ENCODE assay signal across 3 cellular contexts in genomic region chr10:103254113-103254512, GRCh38.
TF ChIP-seq lines count a peak whose summit lies in the region.

No MANE protein-coding gene starts in this region.

TF ChIP-seq in A549, 52 proteins besides CTCF, POLR2A, EP300 and RAD21:
- no peak for TF ChIP-seq SMC3 (IDR thresholded peaks at IDR 0.05)
- TF ChIP-seq FOXS1 (CRISPR knock-in tag; IDR thresholded peaks at IDR 0.05) = no peak
- no peak for TF ChIP-seq HEYL (CRISPR knock-in tag; IDR thresholded peaks at IDR 0.05)
- no peak for TF ChIP-seq KDM5A (IDR thresholded peaks at IDR 0.05)
- no peak for TF ChIP-seq HOXB13 (CRISPR knock-in tag; IDR thresholded peaks at IDR 0.05; ENCODE audit: low read depth)
- TF ChIP-seq ZC3H11A (IDR thresholded peaks at IDR 0.05) = no peak
- TF ChIP-seq, protein P1, sequence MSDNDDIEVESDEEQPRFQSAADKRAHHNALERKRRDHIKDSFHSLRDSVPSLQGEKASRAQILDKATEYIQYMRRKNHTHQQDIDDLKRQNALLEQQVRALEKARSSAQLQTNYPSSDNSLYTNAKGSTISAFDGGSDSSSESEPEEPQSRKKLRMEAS (IDR thresholded peaks at IDR 0.05) = no peak
- TF ChIP-seq RCOR1 (IDR thresholded peaks at IDR 0.05; ENCODE audit: low read depth, low read length) = no peak
- no peak for TF ChIP-seq SREBF2 (IDR thresholded peaks at IDR 0.05)
- no peak for TF ChIP-seq FOSL2 (IDR thresholded peaks at IDR 0.05)
- TF ChIP-seq FOSL2 (CRISPR knock-in tag; IDR thresholded peaks at IDR 0.05) = no peak
- TF ChIP-seq KDM1A (IDR thresholded peaks at IDR 0.05; ENCODE audit: low read depth) = no peak
- TF ChIP-seq, protein P2, sequence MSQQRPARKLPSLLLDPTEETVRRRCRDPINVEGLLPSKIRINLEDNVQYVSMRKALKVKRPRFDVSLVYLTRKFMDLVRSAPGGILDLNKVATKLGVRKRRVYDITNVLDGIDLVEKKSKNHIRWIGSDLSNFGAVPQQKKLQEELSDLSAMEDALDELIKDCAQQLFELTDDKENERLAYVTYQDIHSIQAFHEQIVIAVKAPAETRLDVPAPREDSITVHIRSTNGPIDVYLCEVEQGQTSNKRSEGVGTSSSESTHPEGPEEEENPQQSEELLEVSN (IDR thresholded peaks at IDR 0.05; ENCODE audit: borderline replicate concordance, low read depth) = no peak
- TF ChIP-seq, protein P3, sequence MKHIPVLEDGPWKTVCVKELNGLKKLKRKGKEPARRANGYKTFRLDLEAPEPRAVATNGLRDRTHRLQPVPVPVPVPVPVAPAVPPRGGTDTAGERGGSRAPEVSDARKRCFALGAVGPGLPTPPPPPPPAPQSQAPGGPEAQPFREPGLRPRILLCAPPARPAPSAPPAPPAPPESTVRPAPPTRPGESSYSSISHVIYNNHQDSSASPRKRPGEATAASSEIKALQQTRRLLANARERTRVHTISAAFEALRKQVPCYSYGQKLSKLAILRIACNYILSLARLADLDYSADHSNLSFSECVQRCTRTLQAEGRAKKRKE (CRISPR knock-in tag; IDR thresholded peaks at IDR 0.05; ENCODE audit: low read depth) = no peak

TF ChIP-seq in HCT116, 20 proteins besides CTCF, POLR2A, EP300 and RAD21:
- TF ChIP-seq CEBPB (IDR thresholded peaks at IDR 0.05; ENCODE audit: low read depth) (no peak), SRF (IDR thresholded peaks at IDR 0.05; ENCODE audit: low read depth) (no peak), SP1 (IDR thresholded peaks at IDR 0.05; ENCODE audit: low read depth) (no peak), EZH2phosphoT487 (IDR thresholded peaks at IDR 0.05; ENCODE audit: borderline replicate concordance) (no peak)

TF ChIP-seq in K562, 482 proteins besides CTCF, POLR2A, EP300 and RAD21:
- TF ChIP-seq, protein P4, sequence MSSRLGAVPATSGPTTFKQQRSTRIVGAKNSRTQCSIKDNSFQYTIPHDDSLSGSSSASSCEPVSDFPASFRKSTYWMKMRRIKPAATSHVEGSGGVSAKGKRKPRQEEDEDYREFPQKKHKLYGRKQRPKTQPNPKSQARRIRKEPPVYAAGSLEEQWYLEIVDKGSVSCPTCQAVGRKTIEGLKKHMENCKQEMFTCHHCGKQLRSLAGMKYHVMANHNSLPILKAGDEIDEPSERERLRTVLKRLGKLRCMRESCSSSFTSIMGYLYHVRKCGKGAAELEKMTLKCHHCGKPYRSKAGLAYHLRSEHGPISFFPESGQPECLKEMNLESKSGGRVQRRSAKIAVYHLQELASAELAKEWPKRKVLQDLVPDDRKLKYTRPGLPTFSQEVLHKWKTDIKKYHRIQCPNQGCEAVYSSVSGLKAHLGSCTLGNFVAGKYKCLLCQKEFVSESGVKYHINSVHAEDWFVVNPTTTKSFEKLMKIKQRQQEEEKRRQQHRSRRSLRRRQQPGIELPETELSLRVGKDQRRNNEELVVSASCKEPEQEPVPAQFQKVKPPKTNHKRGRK (tag; IDR thresholded peaks at IDR 0.05) = peak; percentile 88
- no peak for TF ChIP-seq TCF3 (CRISPR knock-in tag; IDR thresholded peaks at IDR 0.05)
